In genomic region chr20:47468290-47469050, GRCh38 we compare ENCODE assay signal across 8 cellular contexts. TPM values are rescaled to one million over a fixed set of nuclear protein-coding genes. Genes with fewer than 3 reads are reported as not detected.
DNase-seq lines count a peak whose midpoint lies in the region; ATAC-seq and TF ChIP-seq lines count a peak whose summit lies in the region.
"Had no signal": no experiment of that assay in that cellular context is flagged by ENCODE, and none has a peak within 500 bp of the region (broad histone marks: within the 10 kb centered on the region; RNA-seq: fewer than 3 reads in every experiment).

No MANE protein-coding gene starts in this region.

- H3K4me1 ChIP-seq in Peyer's patch, result peaks cover 0 to 5% (median 2%) of the 10 kb centered on the region in 4 donors

- TF ChIP-seq CTCF in Peyer's patch (IDR thresholded peaks at IDR 0.05), result no peak

- peak; percentile 47 for ATAC-seq in HG03064 (IDR thresholded peaks at IDR 0.05; ENCODE audit: low read depth, unreplicated experiment)
- no peak for ATAC-seq in GM21447 (IDR thresholded peaks at IDR 0.05; ENCODE audit: unreplicated experiment)

- no peaks in the 10 kb centered on the region for H3K36me3 ChIP-seq in Peyer's patch

- TF ChIP-seq POLR2A in GM19193 (IDR thresholded peaks at IDR 0.05; ENCODE audit: extremely low read depth, insufficient read depth, insufficient read length) (peak; percentile 22), Peyer's patch (IDR thresholded peaks at IDR 0.05) (no peak)

- DNase-seq in Peyer's patch, result peak in 2 of 3 donors; percentile 71 to 75
- peak; percentile 8 for DNase-seq in retina
- DNase-seq in activated T-cell treated with anti-CD3 and anti-CD28 coated beads, Interleukin-2, amount 50 U/mL, for 1 hour, result no peak
- DNase-seq in SKM-1 treated with dmso at 0.1 percent for 144 hours (lab: John Stamatoyannopoulos, UW; ENCODE audit: unreplicated experiment), result no peak
- DNase-seq: NCI-H2171 had no signal

- H3K9me3 ChIP-seq in Peyer's patch, result no peaks in the 10 kb centered on the region

- H3K27ac ChIP-seq in Peyer's patch, result peak overlapping the region in 2 of 4 donors; percentile 64 to 65

- no peaks in the 10 kb centered on the region for H3K27me3 ChIP-seq in Peyer's patch

- no peak overlapping the region for H3K4me3 ChIP-seq in Peyer's patch

RNA-seq across cellular contexts. Expression of gene NCOA3, which starts 33.2 kb away (rescaled TPM):
- 10 to 100 TPM; 17.9 to 99.9 (median 26.6) TPM for total RNA-seq in Peyer's patch

Comparison
In these comparisons a context has a peak if more than half of its experiments do, and no peak if none do; other contexts are left out.
1. DNase-seq: peak in Peyer's patch (2 of 3) and retina (single experiment); none in activated T-cell treated with anti-CD3 and anti-CD28 coated beads, Interleukin-2, amount 50 U/mL, for 1 hour (single experiment) and SKM-1 treated with dmso at 0.1 percent for 144 hours (single experiment).